ENCODE assay signal across 8 cellular contexts in genomic region chr5:151719228-151719861, GRCh38. TPM values are rescaled to one million over a fixed set of nuclear protein-coding genes. Genes with fewer than 3 reads are reported as not detected.
A peak's percentile ranks its signal among the peaks of the same experiment; 100 is the strongest.
DNase-seq lines count a peak whose midpoint lies in the region; ATAC-seq and TF ChIP-seq lines count a peak whose summit lies in the region.

No MANE protein-coding gene starts in this region.

- no peak overlapping the region for H3K27ac Mint-ChIP-seq in activated CD4-positive, alpha-beta memory T cell treated with anti-CD3 and anti-CD28 coated beads, Interleukin-2, amount 10 ng/mL, durations not matched to agents 7 days and 5 days
- no peak overlapping the region for H3K27ac Mint-ChIP-seq in activated T-helper 17 cell treated with anti-CD3 and anti-CD28 coated beads, Interleukin-2, amount 50 U/mL, for 72 hours

- no peaks in the 10 kb centered on the region for H3K27me3 Mint-ChIP-seq in activated CD4-positive, alpha-beta memory T cell treated with anti-CD3 and anti-CD28 coated beads, Interleukin-2, amount 10 ng/mL, durations not matched to agents 7 days and 5 days
- H3K27me3 Mint-ChIP-seq in activated T-helper 17 cell treated with anti-CD3 and anti-CD28 coated beads, Interleukin-2, amount 50 U/mL, for 72 hours, result no peaks in the 10 kb centered on the region

- H3K9me3 Mint-ChIP-seq in activated CD4-positive, alpha-beta memory T cell treated with anti-CD3 and anti-CD28 coated beads, Interleukin-2, amount 10 ng/mL, durations not matched to agents 7 days and 5 days, result no peaks in the 10 kb centered on the region
- H3K9me3 Mint-ChIP-seq in activated T-helper 17 cell treated with anti-CD3 and anti-CD28 coated beads, Interleukin-2, amount 50 U/mL, for 72 hours, result no peaks in the 10 kb centered on the region

- CTCF ChIA-PET in AG04450 (lab: Charles Lee), result interaction anchor here (0.6 to 5.7 kb wide), 18 partner anchors 9 to 113 kb away, joined by 3 to 37 read pairs (median 4); no protein-coding TSS in a partner anchor
- CTCF ChIA-PET in activated CD4-positive, alpha-beta memory T cell treated with anti-CD3 and anti-CD28 coated beads, Interleukin-2, amount 10 ng/mL, durations not matched to agents 7 days and 5 days (lab: Charles Lee), result interaction anchor here (0.9 to 4.1 kb wide), 6 partner anchors 14 to 68 kb away, joined by 3 to 22 read pairs (median 5); no protein-coding TSS in a partner anchor

- no peak for ATAC-seq in HG02678 (IDR thresholded peaks at IDR 0.05; ENCODE audit: unreplicated experiment)
- no peak for ATAC-seq in activated T-helper 17 cell treated with anti-CD3 and anti-CD28 coated beads, Interleukin-2, amount 50 U/mL, for 72 hours (replicated peaks)

- H3K27ac ChIP-seq in AG04450 (ENCODE audit: low read depth, low read length), result peak overlapping the region; percentile 85

- peak; percentile 48 for TF ChIP-seq CTCF in AG04450 (IDR thresholded peaks at IDR 0.05; ENCODE audit: low read depth, low read length)
- peak; percentile 54 for TF ChIP-seq CTCF in GM20000 (IDR thresholded peaks at IDR 0.05; ENCODE audit: extremely low read depth, missing control alignments)

- H3K4me3 ChIP-seq in AG04450 (ENCODE audit: low read depth, low read length), result no peak overlapping the region

- H3K9me3 ChIP-seq in AG04450 (ENCODE audit: control insufficient read depth, insufficient read depth, low read length), result no peaks in the 10 kb centered on the region; the same call in 1 of the 2 replicates

- POLR2A ChIA-PET in AG04450 (lab: Yijun Ruan, JAX), result interaction anchor here (1.1 to 3.0 kb wide), 8 partner anchors 20 to 37 kb away, joined by 7 to 25 read pairs (median 12); partner anchors contain the start of gene SPARC
- POLR2A ChIA-PET in activated CD4-positive, alpha-beta memory T cell treated with anti-CD3 and anti-CD28 coated beads, Interleukin-2, amount 10 ng/mL, durations not matched to agents 7 days and 5 days (lab: Charles Lee), result interaction anchor here (1.4 kb wide), 1 partner anchor 32 kb away, joined by 3 read pairs; no protein-coding TSS in a partner anchor

- H3K36me3 Mint-ChIP-seq in activated CD4-positive, alpha-beta memory T cell treated with anti-CD3 and anti-CD28 coated beads, Interleukin-2, amount 10 ng/mL, durations not matched to agents 7 days and 5 days (ENCODE audit: low read depth), result no peaks in the 10 kb centered on the region
- H3K36me3 Mint-ChIP-seq in activated T-helper 17 cell treated with anti-CD3 and anti-CD28 coated beads, Interleukin-2, amount 50 U/mL, for 72 hours (ENCODE audit: low read depth), result no peaks in the 10 kb centered on the region

- no peak overlapping the region for H3K4me3 Mint-ChIP-seq in activated CD4-positive, alpha-beta memory T cell treated with anti-CD3 and anti-CD28 coated beads, Interleukin-2, amount 10 ng/mL, durations not matched to agents 7 days and 5 days
- H3K4me3 Mint-ChIP-seq in activated T-helper 17 cell treated with anti-CD3 and anti-CD28 coated beads, Interleukin-2, amount 50 U/mL, for 72 hours, result no peak overlapping the region

- DNase-seq in AG04450 (ENCODE audit: low read depth, low spot score) (no peak), GM20000 (ENCODE audit: low spot score) (no peak), islet precursor cell (peak; percentile 54), GF-D8 (lab: John Stamatoyannopoulos, UW) (no peak), NCI-H2171 treated with DMSO at 0.1 percent for 48 hours (lab: John Stamatoyannopoulos, UW) (no peak)
- peak; percentile 37 for DNase-seq in activated CD4-positive, alpha-beta memory T cell treated with anti-CD3 and anti-CD28 coated beads, Interleukin-2, amount 10 ng/mL, durations not matched to agents 7 days and 5 days

- H3K4me1 Mint-ChIP-seq in activated CD4-positive, alpha-beta memory T cell treated with anti-CD3 and anti-CD28 coated beads, Interleukin-2, amount 10 ng/mL, durations not matched to agents 7 days and 5 days, result peaks cover 12% of the 10 kb centered on the region
- H3K4me1 Mint-ChIP-seq in activated T-helper 17 cell treated with anti-CD3 and anti-CD28 coated beads, Interleukin-2, amount 50 U/mL, for 72 hours, result no peaks in the 10 kb centered on the region

- no peaks in the 10 kb centered on the region for H3K27me3 ChIP-seq in AG04450 (ENCODE audit: control insufficient read depth, insufficient read depth, low read length)

RNA-seq across cellular contexts. Expression of gene SPARC, which starts 32.6 kb away (rescaled TPM):
- polyA plus RNA-seq in AG04450 (2011; rRNA removed), result 5,773 and 5,780 TPM in 2 replicates
- polyA minus RNA-seq in AG04450 (2011; rRNA and poly(A)+ RNA removed), result 4,970 and 6,372 TPM in 2 replicates
- total RNA-seq in activated CD4-positive, alpha-beta memory T cell treated with anti-CD3 and anti-CD28 coated beads, Interleukin-2, amount 10 ng/mL, durations not matched to agents 7 days and 5 days, result under 1 TPM in 1 of 2 experiments, not detected in 1; 0.25 TPM
- under 1 TPM in 1 of 2 donors, not detected in 1; 0.26 TPM for total RNA-seq in activated T-helper 17 cell treated with anti-CD3 and anti-CD28 coated beads, Interleukin-2, amount 50 U/mL, for 72 hours

RNA-seq across cellular contexts. Expression of gene ATOX1, which starts 39.1 kb away (rescaled TPM):
- polyA plus RNA-seq in AG04450 (2011; rRNA removed), result 138 and 164 TPM in 2 replicates
- polyA minus RNA-seq in AG04450 (2011; rRNA and poly(A)+ RNA removed), result 111 and 133 TPM in 2 replicates
- 10 to 100 TPM; 62.6 to 64.3 TPM for total RNA-seq in activated CD4-positive, alpha-beta memory T cell treated with anti-CD3 and anti-CD28 coated beads, Interleukin-2, amount 10 ng/mL, durations not matched to agents 7 days and 5 days
- 10 to 100 TPM; 41.8 to 87.8 TPM for total RNA-seq in activated T-helper 17 cell treated with anti-CD3 and anti-CD28 coated beads, Interleukin-2, amount 50 U/mL, for 72 hours

RNA-seq across cellular contexts. Expression of gene G3BP1, which starts 52.4 kb away (rescaled TPM):
- polyA plus RNA-seq in AG04450 (2011; rRNA removed), result 87.7 and 101 TPM in 2 replicates
- polyA minus RNA-seq in AG04450 (2011; rRNA and poly(A)+ RNA removed), result 177 and 215 TPM in 2 replicates
- total RNA-seq in activated CD4-positive, alpha-beta memory T cell treated with anti-CD3 and anti-CD28 coated beads, Interleukin-2, amount 10 ng/mL, durations not matched to agents 7 days and 5 days, result 100 to 1,000 TPM; 198 to 210 TPM
- 100 to 1,000 TPM; 149 to 251 TPM for total RNA-seq in activated T-helper 17 cell treated with anti-CD3 and anti-CD28 coated beads, Interleukin-2, amount 50 U/mL, for 72 hours

Comparison
In these comparisons a context has a peak if more than half of its experiments do, and no peak if none do; other contexts are left out.
1. DNase-seq: peak in activated CD4-positive, alpha-beta memory T cell treated with anti-CD3 and anti-CD28 coated beads, Interleukin-2, amount 10 ng/mL, durations not matched to agents 7 days and 5 days (single experiment) and islet precursor cell (single experiment); none in AG04450 (single experiment), GM20000 (single experiment), GF-D8 (single experiment) and NCI-H2171 treated with DMSO at 0.1 percent for 48 hours (single experiment).